Comparison of ENCODE assay signal across 12 cellular contexts in genomic region chr13:46664195-46664594, GRCh38.
DNase-seq lines count a peak whose midpoint lies in the region; ATAC-seq and TF ChIP-seq lines count a peak whose summit lies in the region.
"Had no signal": no experiment of that assay in that cellular context is flagged by ENCODE, and none has a peak within 500 bp of the region (broad histone marks: within the 10 kb centered on the region; RNA-seq: fewer than 3 reads in every experiment).

No MANE protein-coding gene starts in this region.

- TF ChIP-seq CTCF in natural killer cell (IDR thresholded peaks at IDR 0.05) (no peak), VCaP (conservative IDR thresholded peaks at IDR 0.05) (no peak), mesothelial cell of epicardium (IDR thresholded peaks at IDR 0.05; ENCODE audit: unreplicated experiment) (no peak)

- peak; percentile 11 to 56 (median 31) for ATAC-seq in natural killer cell
- ATAC-seq in natural killer cell treated with Interleukin-12 subunit alpha and Interleukin-12 subunit beta and Interleukin-15 and Interleukin-18, amount 100 ng/mL, for 72 hours: no peak

- H3K27me3 Mint-ChIP-seq in natural killer cell (ENCODE audit: low read depth in 2 of 2) (no peaks in the 10 kb centered on the region), mesothelial cell of epicardium (ENCODE audit: low read depth) (no peaks in the 10 kb centered on the region), immature natural killer cell (ENCODE audit: low read depth in 3 of 3) (peaks cover 0 to 3% (median 0%) of the 10 kb centered on the region in 3 donors)
- H3K27me3 Mint-ChIP-seq in natural killer cell treated with Interleukin-12 subunit alpha and Interleukin-12 subunit beta and Interleukin-15 and Interleukin-18, amount 100 ng/mL, for 72 hours: no peaks in the 10 kb centered on the region
- no peaks in the 10 kb centered on the region for H3K27me3 Mint-ChIP-seq in activated CD4-positive, alpha-beta memory T cell treated with anti-CD3 and anti-CD28 coated beads for 36 hours
- H3K27me3 Mint-ChIP-seq: CD4-positive, CD25-positive, alpha-beta regulatory T cell had no signal

- H3K9me3 Mint-ChIP-seq in natural killer cell (no peaks in the 10 kb centered on the region), mesothelial cell of epicardium (peaks cover 4% of the 10 kb centered on the region), immature natural killer cell (peaks cover 0 to 2% (median 0%) of the 10 kb centered on the region in 6 donors)
- no peaks in the 10 kb centered on the region for H3K9me3 Mint-ChIP-seq in natural killer cell treated with Interleukin-12 subunit alpha and Interleukin-12 subunit beta and Interleukin-15 and Interleukin-18, amount 100 ng/mL, for 72 hours
- H3K9me3 Mint-ChIP-seq in activated CD4-positive, alpha-beta memory T cell treated with anti-CD3 and anti-CD28 coated beads for 36 hours: no peaks in the 10 kb centered on the region
- H3K9me3 Mint-ChIP-seq: CD4-positive, CD25-positive, alpha-beta regulatory T cell had no signal

- H3K27ac ChIP-seq in VCaP: peak overlapping the region; percentile 91

- POLR2A ChIA-PET in activated CD4-positive, alpha-beta memory T cell treated with anti-CD3 and anti-CD28 coated beads for 36 hours (lab: Charles Lee): no interaction called here

- intact Hi-C loops in natural killer cell (cut with micrococcal nuclease): no loop called here
- intact Hi-C loops in activated CD4-positive, alpha-beta memory T cell treated with anti-CD3 and anti-CD28 coated beads for 36 hours (cut with micrococcal nuclease): no loop called here

- H3K4me3 Mint-ChIP-seq in natural killer cell (no peak overlapping the region), mesothelial cell of epicardium (no peak overlapping the region), immature natural killer cell (no peak overlapping the region)
- H3K4me3 Mint-ChIP-seq in natural killer cell treated with Interleukin-12 subunit alpha and Interleukin-12 subunit beta and Interleukin-15 and Interleukin-18, amount 100 ng/mL, for 72 hours: no peak overlapping the region
- H3K4me3 Mint-ChIP-seq in activated CD4-positive, alpha-beta memory T cell treated with anti-CD3 and anti-CD28 coated beads for 36 hours: no peak overlapping the region
- H3K4me3 Mint-ChIP-seq: CD4-positive, CD25-positive, alpha-beta regulatory T cell had no signal

- H3K27ac Mint-ChIP-seq in natural killer cell (peak overlapping the region; percentile 82 to 95), mesothelial cell of epicardium (peak overlapping the region; percentile 75), immature natural killer cell (peak overlapping the region in 2 of 6 donors; percentile 57 to 74)
- no peak overlapping the region for H3K27ac Mint-ChIP-seq in natural killer cell treated with Interleukin-12 subunit alpha and Interleukin-12 subunit beta and Interleukin-15 and Interleukin-18, amount 100 ng/mL, for 72 hours
- no peak overlapping the region for H3K27ac Mint-ChIP-seq in activated CD4-positive, alpha-beta memory T cell treated with anti-CD3 and anti-CD28 coated beads for 36 hours

- DNase-seq in natural killer cell: no peak
- no peak for DNase-seq in natural killer cell treated with Interleukin-12 subunit alpha and Interleukin-12 subunit beta and Interleukin-15 and Interleukin-18, amount 100 ng/mL, for 72 hours (ENCODE audit: low spot score)
- DNase-seq in mesothelial cell of epicardium (ENCODE audit: low spot score in 2 of 2, unreplicated experiment in 2 of 2): no peak
- DNase-seq in activated CD4-positive, alpha-beta memory T cell treated with anti-CD3 and anti-CD28 coated beads for 36 hours: no peak
- no peak for DNase-seq in immature natural killer cell
- no peak for DNase-seq in GF-D8 (lab: John Stamatoyannopoulos, UW)
- DNase-seq: AML-193; CD4-positive, CD25-positive, alpha-beta regulatory T cell; NCI-H2029; NCI-H524; SHP77 had no signal

- H3K4me1 Mint-ChIP-seq in natural killer cell (peaks cover 64 to 66% of the 10 kb centered on the region in 2 donors), mesothelial cell of epicardium (peaks cover 72% of the 10 kb centered on the region), immature natural killer cell (peaks cover 53 to 77% of the 10 kb centered on the region in 2 donors)
- peaks cover 46 to 67% of the 10 kb centered on the region in 2 donors for H3K4me1 Mint-ChIP-seq in natural killer cell treated with Interleukin-12 subunit alpha and Interleukin-12 subunit beta and Interleukin-15 and Interleukin-18, amount 100 ng/mL, for 72 hours (ENCODE audit: low read depth in 2 of 2)
- H3K4me1 Mint-ChIP-seq in activated CD4-positive, alpha-beta memory T cell treated with anti-CD3 and anti-CD28 coated beads for 36 hours (ENCODE audit: low read depth): peaks cover 45% of the 10 kb centered on the region

- CTCF ChIA-PET in activated CD4-positive, alpha-beta memory T cell treated with anti-CD3 and anti-CD28 coated beads for 36 hours (lab: Charles Lee): interaction anchor here (3.2 kb wide), 1 partner anchor 113 kb away, joined by 14 read pairs; no protein-coding TSS in a partner anchor

- H3K36me3 Mint-ChIP-seq in natural killer cell (no peaks in the 10 kb centered on the region), mesothelial cell of epicardium (peaks cover 6% of the 10 kb centered on the region), immature natural killer cell (peaks cover 0 to 5% (median 0%) of the 10 kb centered on the region in 3 donors)
- no peaks in the 10 kb centered on the region for H3K36me3 Mint-ChIP-seq in natural killer cell treated with Interleukin-12 subunit alpha and Interleukin-12 subunit beta and Interleukin-15 and Interleukin-18, amount 100 ng/mL, for 72 hours
- H3K36me3 Mint-ChIP-seq in activated CD4-positive, alpha-beta memory T cell treated with anti-CD3 and anti-CD28 coated beads for 36 hours: peaks cover 3% of the 10 kb centered on the region

Comparison
In these comparisons a context has a peak if more than half of its experiments do, and no peak if none do; other contexts are left out.
1. ATAC-seq: peak in natural killer cell (3 of 3); none in natural killer cell treated with Interleukin-12 subunit alpha and Interleukin-12 subunit beta and Interleukin-15 and Interleukin-18, amount 100 ng/mL, for 72 hours (0 of 2).
2. H3K27ac Mint-ChIP-seq: peak in natural killer cell (2 of 2) and mesothelial cell of epicardium (single experiment); none in natural killer cell treated with Interleukin-12 subunit alpha and Interleukin-12 subunit beta and Interleukin-15 and Interleukin-18, amount 100 ng/mL, for 72 hours (0 of 2) and activated CD4-positive, alpha-beta memory T cell treated with anti-CD3 and anti-CD28 coated beads for 36 hours (single experiment).